ENCODE assay signal across 8 cellular contexts in the genomic region with DNA sequence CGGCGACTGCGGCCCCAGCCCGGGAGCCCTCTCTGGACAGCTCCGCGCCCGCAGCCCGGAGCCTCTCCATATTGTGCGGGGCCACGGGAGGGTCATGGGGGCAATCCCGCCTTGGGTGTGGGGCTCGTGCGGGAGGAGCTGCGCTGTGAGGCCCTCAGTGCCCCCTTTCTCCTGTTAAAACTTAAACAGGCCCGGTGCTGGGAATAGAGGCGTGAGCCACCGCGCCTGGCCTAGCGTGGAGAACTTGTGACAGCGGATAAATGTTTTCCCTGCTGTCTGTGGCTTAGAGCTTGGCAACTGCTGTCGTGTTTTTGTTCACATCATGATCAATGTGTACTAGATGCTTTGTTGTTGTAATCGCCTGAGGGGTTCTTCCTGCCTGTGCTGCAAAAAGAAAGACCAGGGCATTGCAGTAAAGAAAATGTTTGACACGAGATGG. TPM values are rescaled to one million over a fixed set of nuclear protein-coding genes. Genes with fewer than 3 reads are reported as not detected.
DNase-seq lines count a peak whose midpoint lies in the region; ATAC-seq and TF ChIP-seq lines count a peak whose summit lies in the region.

No MANE protein-coding gene starts in this region.

- H3K27ac ChIP-seq in smooth muscle cell (ENCODE audit: low read depth), result peak overlapping the region; percentile 44

- TF ChIP-seq CTCF in chondrocyte (IDR thresholded peaks at IDR 0.05), result no peak
- TF ChIP-seq CTCF in kidney epithelial cell (IDR thresholded peaks at IDR 0.05; ENCODE audit: insufficient read depth, low read length, poor library complexity, severe bottlenecking), result no peak
- TF ChIP-seq CTCF in smooth muscle cell (IDR thresholded peaks at IDR 0.05; ENCODE audit: borderline replicate concordance, insufficient read depth, poor library complexity, severe bottlenecking), result no peak

- 4% methylated on average over 23 of the region's 23 CpGs for WGBS in smooth muscle cell (ENCODE audit: low lambda C conversion rate)

- no peaks in the 10 kb centered on the region for H4K20me1 ChIP-seq in smooth muscle cell (ENCODE audit: low read depth)

- no peak for ATAC-seq in HG02798 (IDR thresholded peaks at IDR 0.05; ENCODE audit: poor library complexity, unreplicated experiment)

- H3K27me3 ChIP-seq in NT2/D1 (ENCODE audit: insufficient read depth, insufficient read length), result no peaks in the 10 kb centered on the region
- H3K27me3 ChIP-seq in kidney epithelial cell (ENCODE audit: control insufficient read depth, insufficient read depth, low read length), result no peaks in the 10 kb centered on the region
- H3K27me3 ChIP-seq in smooth muscle cell (ENCODE audit: low read depth), result no peaks in the 10 kb centered on the region

- peak overlapping the region; percentile 94 for H2AFZ ChIP-seq in smooth muscle cell (ENCODE audit: low read depth)

- peaks cover 9% of the 10 kb centered on the region for H3K4me1 Mint-ChIP-seq in chondrocyte (ENCODE audit: low read depth)

- H3K4me1 ChIP-seq in NT2/D1 (ENCODE audit: insufficient read depth, insufficient read length) (peaks cover 2% of the 10 kb centered on the region), smooth muscle cell (ENCODE audit: low read depth) (peaks cover 4% of the 10 kb centered on the region)

- peak overlapping the region; percentile 93 for H3K4me2 ChIP-seq in smooth muscle cell

- DNase-seq in activated naive CD4-positive, alpha-beta T cell (lab: John Stamatoyannopoulos, UW), result peak in 3 of 4 experiments; percentile 13 to 37 (median 28)
- DNase-seq in activated naive CD4-positive, alpha-beta T cell treated with Interleukin-2 at 50 U/mL for 16 hours, result no peak
- DNase-seq in NT2/D1 (ENCODE audit: low read depth, low spot score) (no peak), chondrocyte (ENCODE audit: low spot score) (no peak), kidney epithelial cell (ENCODE audit: low read depth) (no peak), smooth muscle cell (lab: John Stamatoyannopoulos, UW; ENCODE audit: unreplicated experiment) (peak; percentile 14), NCI-H2171 (lab: John Stamatoyannopoulos, UW) (no peak)

- peak overlapping the region; percentile 76 for H3K4me3 Mint-ChIP-seq in chondrocyte (ENCODE audit: unreplicated experiment)

- H3K9ac ChIP-seq in NT2/D1 (ENCODE audit: insufficient read length, low read depth), result peak overlapping the region; percentile 93
- peak overlapping the region; percentile 81 for H3K9ac ChIP-seq in smooth muscle cell (ENCODE audit: low read depth)

- H3F3A ChIP-seq in smooth muscle cell (ENCODE audit: low read depth), result no peaks in the 10 kb centered on the region

- no peaks in the 10 kb centered on the region for H3K27me3 Mint-ChIP-seq in chondrocyte (ENCODE audit: low read depth)

- H3K36me3 ChIP-seq in NT2/D1 (ENCODE audit: insufficient read depth, insufficient read length, low read length) (peaks cover 6% of the 10 kb centered on the region), kidney epithelial cell (ENCODE audit: control insufficient read depth, insufficient read depth, low read length) (no peaks in the 10 kb centered on the region), smooth muscle cell (ENCODE audit: low read depth) (no peaks in the 10 kb centered on the region)

- peaks cover 5% of the 10 kb centered on the region; the same call in 1 of the 2 replicates for H3K9me3 ChIP-seq in NT2/D1 (ENCODE audit: insufficient read depth, low read length)
- no peaks in the 10 kb centered on the region for H3K9me3 ChIP-seq in smooth muscle cell (replicated peaks; ENCODE audit: low read depth)

- peak overlapping the region; percentile 90 for H3K27ac Mint-ChIP-seq in chondrocyte (ENCODE audit: unreplicated experiment)

- peaks cover 24% of the 10 kb centered on the region for H3K79me2 ChIP-seq in smooth muscle cell (ENCODE audit: low read depth)

- H3K9me3 Mint-ChIP-seq in chondrocyte (ENCODE audit: low read depth), result peaks cover 10% of the 10 kb centered on the region

- peaks cover 18% of the 10 kb centered on the region for H3K36me3 Mint-ChIP-seq in chondrocyte (ENCODE audit: low read depth)

- H3K4me3 ChIP-seq in NT2/D1 (ENCODE audit: insufficient read length, low read depth) (peak overlapping the region; percentile 87), kidney epithelial cell (ENCODE audit: low read depth, low read length) (peak overlapping the region; percentile 87), smooth muscle cell (peak overlapping the region; percentile 95)

RNA-seq across cellular contexts. Expression of gene ZNF844, which starts 0.6 kb away (rescaled TPM):
- total RNA-seq in chondrocyte (7.1 to 7.9 TPM (median 7.6 TPM) in 3 replicates), kidney epithelial cell (4.1 and 4.7 TPM in 2 replicates), smooth muscle cell (4.4 and 10.4 TPM in 2 replicates)
- polyA plus RNA-seq in smooth muscle cell, result 0.80 and 1.9 TPM in 2 replicates

RNA-seq across cellular contexts. Expression of gene ZNF878, which starts 12.4 kb away (rescaled TPM):
- 0.26 to 0.32 TPM (median 0.31 TPM) in 3 replicates for total RNA-seq in chondrocyte
- 0.07 and 0.67 TPM in 2 replicates for total RNA-seq in kidney epithelial cell
- 0.36 and 2.5 TPM in 2 replicates for total RNA-seq in smooth muscle cell
- 1.5 TPM in 1 of 2 replicates, not detected in the other for polyA plus RNA-seq in smooth muscle cell

RNA-seq across cellular contexts. Expression of gene ZNF433, which starts 29.6 kb away (rescaled TPM):
- total RNA-seq in chondrocyte (4.1 to 6.8 TPM (median 6.0 TPM) in 3 replicates), kidney epithelial cell (3.2 and 10.3 TPM in 2 replicates), smooth muscle cell (6.9 and 10.2 TPM in 2 replicates)
- 2.6 and 3.0 TPM in 2 replicates for polyA plus RNA-seq in smooth muscle cell

Comparison
In these comparisons a context has a peak if more than half of its experiments do, and no peak if none do; other contexts are left out.
1. DNase-seq: peak in activated naive CD4-positive, alpha-beta T cell (3 of 4) and smooth muscle cell (single experiment); none in activated naive CD4-positive, alpha-beta T cell treated with Interleukin-2 at 50 U/mL for 16 hours (single experiment), NT2/D1 (single experiment), chondrocyte (single experiment), kidney epithelial cell (single experiment) and NCI-H2171 (single experiment).
2. Peak in every context shown above with its lines, with median percentiles within 50 percentile points of each other: H3K4me3 ChIP-seq.